ENCODE assay signal across 1 cellular context in genomic region chr20:61890210-61890609, GRCh38.
TF ChIP-seq lines count a peak whose summit lies in the region.

No MANE protein-coding gene starts in this region.

TF ChIP-seq in HepG2, 621 proteins besides CTCF, POLR2A, EP300 and RAD21 (continued from another document):
- no peak for TF ChIP-seq BATF2 (CRISPR knock-in tag; IDR thresholded peaks at IDR 0.05)
- TF ChIP-seq PRPF4 (IDR thresholded peaks at IDR 0.05; ENCODE audit: low read depth, low read length, poor library complexity, severe bottlenecking), result no peak
- no peak for TF ChIP-seq ZNF160 (CRISPR knock-in tag; IDR thresholded peaks at IDR 0.05)
- TF ChIP-seq, protein P1, sequence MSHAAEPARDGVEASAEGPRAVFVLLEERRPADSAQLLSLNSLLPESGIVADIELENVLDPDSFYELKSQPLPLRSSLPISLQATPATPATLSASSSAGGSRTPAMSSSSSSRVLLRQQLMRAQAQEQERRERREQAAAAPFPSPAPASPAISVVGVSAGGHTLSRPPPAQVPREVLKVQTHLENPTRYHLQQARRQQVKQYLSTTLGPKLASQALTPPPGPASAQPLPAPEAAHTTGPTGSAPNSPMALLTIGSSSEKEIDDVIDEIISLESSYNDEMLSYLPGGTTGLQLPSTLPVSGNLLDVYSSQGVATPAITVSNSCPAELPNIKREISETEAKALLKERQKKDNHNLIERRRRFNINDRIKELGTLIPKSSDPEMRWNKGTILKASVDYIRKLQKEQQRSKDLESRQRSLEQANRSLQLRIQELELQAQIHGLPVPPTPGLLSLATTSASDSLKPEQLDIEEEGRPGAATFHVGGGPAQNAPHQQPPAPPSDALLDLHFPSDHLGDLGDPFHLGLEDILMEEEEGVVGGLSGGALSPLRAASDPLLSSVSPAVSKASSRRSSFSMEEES (CRISPR knock-in tag; IDR thresholded peaks at IDR 0.05), result no peak
- TF ChIP-seq TRIM22 (IDR thresholded peaks at IDR 0.05), result peak; percentile 64; the same call in 1 of the 2 replicates
- TF ChIP-seq NONO (IDR thresholded peaks at IDR 0.05), result peak; percentile 80; the same call in 1 of the 2 replicates
- TF ChIP-seq NONO (CRISPR knock-in tag; conservative IDR thresholded peaks at IDR 0.05), result no peak
- TF ChIP-seq MAFF (IDR thresholded peaks at IDR 0.05; ENCODE audit: low read depth, low read length), result no peak
- TF ChIP-seq SETDB1 (CRISPR knock-in tag; IDR thresholded peaks at IDR 0.05; ENCODE audit: borderline replicate concordance), result no peak
- TF ChIP-seq CHCHD3 (CRISPR knock-in tag; IDR thresholded peaks at IDR 0.05), result no peak
- TF ChIP-seq MXD4 (CRISPR knock-in tag; IDR thresholded peaks at IDR 0.05), result no peak
- TF ChIP-seq ZNF550 (CRISPR knock-in tag; IDR thresholded peaks at IDR 0.05; ENCODE audit: borderline replicate concordance), result no peak
- TF ChIP-seq ATF7 (IDR thresholded peaks at IDR 0.05), result 0 out of 2 replicates have a peak, but pooled peaks have one; percentile 1
- TF ChIP-seq ATF7 (CRISPR knock-in tag; IDR thresholded peaks at IDR 0.05), result no peak
